Comparison of ENCODE assay signal across 8 cellular contexts in genomic region chr1:156892190-156893047, GRCh38. TPM values are rescaled to one million over a fixed set of nuclear protein-coding genes. Genes with fewer than 3 reads are reported as not detected.
DNase-seq lines count a peak whose midpoint lies in the region; ATAC-seq and TF ChIP-seq lines count a peak whose summit lies in the region.

No MANE protein-coding gene starts in this region.

- TF ChIP-seq RAD21 in liver (IDR thresholded peaks at IDR 0.05): peak; percentile 67 to 80

- peaks cover 0 to 6% (median 2%) of the 10 kb centered on the region in 4 donors for H3K27me3 ChIP-seq in liver (ENCODE audit: control insufficient read depth in 4 of 4, insufficient read depth in 4 of 4, low read length in 3 of 4)

- peaks cover 0 to 18% (median 9%) of the 10 kb centered on the region in 4 donors for H3K4me1 ChIP-seq in liver (ENCODE audit: control insufficient read depth in 4 of 4, insufficient read depth in 4 of 4, low read length in 3 of 4)

- ATAC-seq in HG03159 (IDR thresholded peaks at IDR 0.05; ENCODE audit: unreplicated experiment): peak; percentile 64
- ATAC-seq in GM21717 (IDR thresholded peaks at IDR 0.05; ENCODE audit: unreplicated experiment): no peak

- no peaks in the 10 kb centered on the region for H3K36me3 ChIP-seq in liver (ENCODE audit: control insufficient read depth in 4 of 4, insufficient read depth in 3 of 4, low read depth in 1 of 4, low read length in 3 of 4)

- no peak overlapping the region for H3K4me3 ChIP-seq in liver (ENCODE audit: low read depth in 1 of 3, low read length in 3 of 3)

- H3K9me3 ChIP-seq in liver (ENCODE audit: control insufficient read depth in 4 of 4, low read length in 3 of 4): no peaks in the 10 kb centered on the region

- no peak overlapping the region for H3K9ac ChIP-seq in liver (ENCODE audit: low read depth in 1 of 2, low read length in 2 of 2)

- DNase-seq in ELF-1 (ENCODE audit: low read depth, low spot score) (peak; percentile 93), NCI-H510A (lab: John Stamatoyannopoulos, UW) (peak; percentile 65), dedifferentiated amniotic fluid mesenchymal stem cell (ENCODE audit: extremely low spot score) (peak; percentile 82)
- DNase-seq in activated CD4-positive, alpha-beta T cell treated with anti-CD3 and anti-CD28 coated beads, Interleukin-2, amount 50 U/mL, for 1 hour: peak; percentile 84
- peak; percentile 87 to 90 for DNase-seq in stimulated activated CD4-positive, alpha-beta T cell treated with anti-CD3 and anti-CD28 coated beads, Interleukin-4, amount 100 ng/mL, for 48 hours (ENCODE audit: low read depth in 2 of 2)

- 4% methylated on average over 48 of the region's 48 CpGs for WGBS in liver

- no peak overlapping the region for H3K27ac ChIP-seq in liver (ENCODE audit: low read depth in 1 of 2, low read length in 2 of 2)

- TF ChIP-seq CTCF in liver (IDR thresholded peaks at IDR 0.05; ENCODE audit: low read depth, low read length, missing input control): peak; percentile 61

TF ChIP-seq in liver, 16 proteins besides CTCF, POLR2A, EP300 and RAD21:
- TF ChIP-seq FOXA1 (IDR thresholded peaks at IDR 0.05): no peak
- TF ChIP-seq NR2F2 (IDR thresholded peaks at IDR 0.05): peak; percentile 10

RNA-seq across cellular contexts. Expression of gene PEAR1, which starts 1.1 kb away (rescaled TPM):
- 1 to 10 TPM; 2.1 to 4.4 TPM for total RNA-seq in liver
- polyA plus RNA-seq in liver: 1 to 10 TPM; 3.0 to 3.2 TPM

RNA-seq across cellular contexts. Expression of gene LRRC71, which starts 28.0 kb away (rescaled TPM):
- total RNA-seq in liver: not detected
- under 1 TPM in 1 of 2 donors, not detected in 1; 0.10 TPM for polyA plus RNA-seq in liver

RNA-seq across cellular contexts. Expression of gene NTRK1, which starts 31.8 kb away (rescaled TPM):
- under 1 TPM; 0.14 to 0.17 TPM for total RNA-seq in liver
- under 1 TPM; 0.13 to 0.14 TPM for polyA plus RNA-seq in liver

RNA-seq across cellular contexts. Expression of gene INSRR, which starts 33.5 kb away (rescaled TPM):
- total RNA-seq in liver: not detected
- under 1 TPM in 1 of 2 donors, not detected in 1; 0.01 TPM for polyA plus RNA-seq in liver
